In genomic region chr5:35136386-35136785, GRCh38 we compare ENCODE assay signal across 9 cellular contexts.
DNase-seq lines count a peak whose midpoint lies in the region; ATAC-seq lines count a peak whose summit lies in the region.
"Had no signal": no experiment of that assay in that cellular context is flagged by ENCODE, and none has a peak within 500 bp of the region (broad histone marks: within the 10 kb centered on the region; RNA-seq: fewer than 3 reads in every experiment).

No MANE protein-coding gene starts in this region.

- no peak overlapping the region for H3K4me3 Mint-ChIP-seq in activated T-cell treated with anti-CD3 and anti-CD28 coated beads, Interleukin-2, amount 50 U/mL, for 72 hours
- H3K4me3 Mint-ChIP-seq: stimulated activated naive B cell treated with anti-CD40 and anti-IgM and Interleukin-4, amounts not matched to agents 10 μg/mL and 1 μg/mL and 100 μg/mL, for 72 hours had no signal

- peaks cover 64% of the 10 kb centered on the region for H3K27me3 Mint-ChIP-seq in activated T-cell treated with anti-CD3 and anti-CD28 coated beads, Interleukin-2, amount 50 U/mL, for 72 hours (ENCODE audit: low read depth)

- no peaks in the 10 kb centered on the region for H3K36me3 Mint-ChIP-seq in activated T-cell treated with anti-CD3 and anti-CD28 coated beads, Interleukin-2, amount 50 U/mL, for 72 hours (ENCODE audit: insufficient read depth in 2 of 2)
- H3K36me3 Mint-ChIP-seq: stimulated activated naive B cell treated with anti-CD40 and anti-IgM and Interleukin-4, amounts not matched to agents 10 μg/mL and 1 μg/mL and 100 μg/mL, for 72 hours had no signal

- H3K4me1 Mint-ChIP-seq in activated T-cell treated with anti-CD3 and anti-CD28 coated beads, Interleukin-2, amount 50 U/mL, for 72 hours (ENCODE audit: low read depth): peaks cover 13% of the 10 kb centered on the region

- H3K27ac Mint-ChIP-seq in activated T-cell treated with anti-CD3 and anti-CD28 coated beads, Interleukin-2, amount 50 U/mL, for 72 hours: no peak overlapping the region
- H3K27ac Mint-ChIP-seq: stimulated activated naive B cell treated with anti-CD40 and anti-IgM and Interleukin-4, amounts not matched to agents 10 μg/mL and 1 μg/mL and 100 μg/mL, for 72 hours had no signal

- H3K27ac ChIP-seq in epithelial cell of prostate: no peak overlapping the region

- H3K9me3 Mint-ChIP-seq in activated T-cell treated with anti-CD3 and anti-CD28 coated beads, Interleukin-2, amount 50 U/mL, for 72 hours: no peaks in the 10 kb centered on the region

- peak; percentile 17 to 26 for DNase-seq in activated T-cell treated with anti-CD3 and anti-CD28 coated beads, Interleukin-2, amount 50 U/mL, for 72 hours
- DNase-seq in activated T-cell treated with anti-CD3 and anti-CD28 coated beads, Interleukin-2, amount 50 U/mL, for 1 hour: no peak
- DNase-seq in LoVo (ENCODE audit: low spot score) (peak; percentile 81), epithelial cell of prostate (ENCODE audit: low read depth, low spot score) (peak; percentile 40), NCI-H2196 treated with DMSO at 0.1 percent for 48 hours (lab: John Stamatoyannopoulos, UW; ENCODE audit: unreplicated experiment) (no peak), cerebellar cortex (ENCODE audit: low spot score) (no peak), DMS79 (lab: John Stamatoyannopoulos, UW) (no peak)
- peak; percentile 7 for DNase-seq in stimulated activated CD8-positive, alpha-beta memory T cell treated with anti-CD3 and anti-CD28 coated beads, Interleukin-4, amount 100 ng/mL, for 24 hours (ENCODE audit: low read depth)
- DNase-seq: stimulated activated naive B cell treated with anti-CD40 and anti-IgM and Interleukin-4, amounts not matched to agents 10 μg/mL and 1 μg/mL and 100 μg/mL, for 72 hours had no signal

- ATAC-seq in activated T-cell treated with anti-CD3 and anti-CD28 coated beads, Interleukin-2, amount 50 U/mL, for 72 hours (replicated peaks in 1 of 2): peak; percentile 86 to 90

Comparison
In these comparisons a context has a peak if more than half of its experiments do, and no peak if none do; other contexts are left out.
1. DNase-seq: peak in activated T-cell treated with anti-CD3 and anti-CD28 coated beads, Interleukin-2, amount 50 U/mL, for 72 hours (2 of 2), LoVo (single experiment), epithelial cell of prostate (single experiment) and stimulated activated CD8-positive, alpha-beta memory T cell treated with anti-CD3 and anti-CD28 coated beads, Interleukin-4, amount 100 ng/mL, for 24 hours (single experiment); none in activated T-cell treated with anti-CD3 and anti-CD28 coated beads, Interleukin-2, amount 50 U/mL, for 1 hour (single experiment), NCI-H2196 treated with DMSO at 0.1 percent for 48 hours (single experiment), cerebellar cortex (single experiment) and DMS79 (single experiment).